In the genomic region with DNA sequence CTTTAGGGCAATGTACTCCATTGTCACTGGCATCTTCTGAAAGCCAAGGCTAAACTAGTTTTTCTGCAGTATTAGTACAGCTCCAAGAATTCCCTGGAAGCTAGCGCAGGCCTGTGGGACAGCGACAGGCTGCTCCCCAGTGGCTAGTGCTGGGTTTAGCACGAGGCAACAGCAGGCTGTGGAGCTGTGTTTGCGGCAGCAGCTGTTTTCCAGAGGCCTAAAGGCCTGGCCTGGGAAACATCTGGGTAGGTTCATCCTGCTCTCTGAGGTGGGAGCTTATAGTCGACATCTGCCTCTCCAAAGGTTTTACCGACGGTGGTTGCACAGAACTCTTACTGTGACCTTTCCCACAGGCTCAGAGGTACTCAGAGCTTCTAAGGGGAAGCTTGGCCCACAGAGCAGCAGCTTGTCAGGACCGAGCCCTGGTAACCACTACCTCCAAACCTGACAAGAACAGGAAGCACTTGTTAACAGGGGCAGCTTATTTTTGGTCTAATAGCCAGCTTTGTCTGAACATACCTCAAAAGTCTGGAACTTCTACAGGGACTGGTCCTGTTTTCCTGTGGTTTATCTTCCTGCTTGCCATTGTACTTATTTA, we compare ENCODE assay signal across 1 cellular context.
A peak's percentile ranks its signal among the peaks of the same experiment; 100 is the strongest.
TF ChIP-seq lines count a peak whose summit lies in the region.

No MANE protein-coding gene starts in this region.

TF ChIP-seq in K562, 482 proteins besides CTCF, POLR2A, EP300 and RAD21 (continued from another document):
- TF ChIP-seq SNRNP70 (optimal IDR thresholded peaks at IDR 0.05; ENCODE audit: low read depth, low read length) (no peak), SUPT5H (IDR thresholded peaks at IDR 0.05) (peak; percentile 33), COPS2 (conservative IDR thresholded peaks at IDR 0.05) (no peak), ELF2 (CRISPR knock-in tag; IDR thresholded peaks at IDR 0.05) (no peak), BACH1 (tag; IDR thresholded peaks at IDR 0.05) (no peak), POLR2B (IDR thresholded peaks at IDR 0.05; ENCODE audit: low read depth, partially characterized antibody) (peak; percentile 23), POLR2AphosphoS2 (IDR thresholded peaks at IDR 0.05; ENCODE audit: low read length) (peak; percentile 75), STAG1 (CRISPR knock-in tag; IDR thresholded peaks at IDR 0.05; ENCODE audit: borderline replicate concordance) (peak; percentile 55; the same call in 1 of the 2 replicates), TFAM (CRISPR knock-in tag; conservative IDR thresholded peaks at IDR 0.05) (no peak)
- TF ChIP-seq, protein P1, sequence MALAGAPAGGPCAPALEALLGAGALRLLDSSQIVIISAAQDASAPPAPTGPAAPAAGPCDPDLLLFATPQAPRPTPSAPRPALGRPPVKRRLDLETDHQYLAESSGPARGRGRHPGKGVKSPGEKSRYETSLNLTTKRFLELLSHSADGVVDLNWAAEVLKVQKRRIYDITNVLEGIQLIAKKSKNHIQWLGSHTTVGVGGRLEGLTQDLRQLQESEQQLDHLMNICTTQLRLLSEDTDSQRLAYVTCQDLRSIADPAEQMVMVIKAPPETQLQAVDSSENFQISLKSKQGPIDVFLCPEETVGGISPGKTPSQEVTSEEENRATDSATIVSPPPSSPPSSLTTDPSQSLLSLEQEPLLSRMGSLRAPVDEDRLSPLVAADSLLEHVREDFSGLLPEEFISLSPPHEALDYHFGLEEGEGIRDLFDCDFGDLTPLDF (CRISPR knock-in tag; IDR thresholded peaks at IDR 0.05) = 0 out of 2 replicates have a peak, but pooled peaks have one; percentile 22
- TF ChIP-seq, protein P2, sequence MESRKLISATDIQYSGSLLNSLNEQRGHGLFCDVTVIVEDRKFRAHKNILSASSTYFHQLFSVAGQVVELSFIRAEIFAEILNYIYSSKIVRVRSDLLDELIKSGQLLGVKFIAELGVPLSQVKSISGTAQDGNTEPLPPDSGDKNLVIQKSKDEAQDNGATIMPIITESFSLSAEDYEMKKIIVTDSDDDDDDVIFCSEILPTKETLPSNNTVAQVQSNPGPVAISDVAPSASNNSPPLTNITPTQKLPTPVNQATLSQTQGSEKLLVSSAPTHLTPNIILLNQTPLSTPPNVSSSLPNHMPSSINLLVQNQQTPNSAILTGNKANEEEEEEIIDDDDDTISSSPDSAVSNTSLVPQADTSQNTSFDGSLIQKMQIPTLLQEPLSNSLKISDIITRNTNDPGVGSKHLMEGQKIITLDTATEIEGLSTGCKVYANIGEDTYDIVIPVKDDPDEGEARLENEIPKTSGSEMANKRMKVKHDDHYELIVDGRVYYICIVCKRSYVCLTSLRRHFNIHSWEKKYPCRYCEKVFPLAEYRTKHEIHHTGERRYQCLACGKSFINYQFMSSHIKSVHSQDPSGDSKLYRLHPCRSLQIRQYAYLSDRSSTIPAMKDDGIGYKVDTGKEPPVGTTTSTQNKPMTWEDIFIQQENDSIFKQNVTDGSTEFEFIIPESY (CRISPR knock-in tag; IDR thresholded peaks at IDR 0.05) = peak; percentile 28; the same call in 1 of the 2 replicates
- TF ChIP-seq, protein P3, sequence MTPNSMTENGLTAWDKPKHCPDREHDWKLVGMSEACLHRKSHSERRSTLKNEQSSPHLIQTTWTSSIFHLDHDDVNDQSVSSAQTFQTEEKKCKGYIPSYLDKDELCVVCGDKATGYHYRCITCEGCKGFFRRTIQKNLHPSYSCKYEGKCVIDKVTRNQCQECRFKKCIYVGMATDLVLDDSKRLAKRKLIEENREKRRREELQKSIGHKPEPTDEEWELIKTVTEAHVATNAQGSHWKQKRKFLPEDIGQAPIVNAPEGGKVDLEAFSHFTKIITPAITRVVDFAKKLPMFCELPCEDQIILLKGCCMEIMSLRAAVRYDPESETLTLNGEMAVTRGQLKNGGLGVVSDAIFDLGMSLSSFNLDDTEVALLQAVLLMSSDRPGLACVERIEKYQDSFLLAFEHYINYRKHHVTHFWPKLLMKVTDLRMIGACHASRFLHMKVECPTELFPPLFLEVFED (CRISPR knock-in tag; conservative IDR thresholded peaks at IDR 0.05) = 0 out of 2 replicates have a peak, but pooled peaks have one; percentile 37
- TF ChIP-seq, protein P4, sequence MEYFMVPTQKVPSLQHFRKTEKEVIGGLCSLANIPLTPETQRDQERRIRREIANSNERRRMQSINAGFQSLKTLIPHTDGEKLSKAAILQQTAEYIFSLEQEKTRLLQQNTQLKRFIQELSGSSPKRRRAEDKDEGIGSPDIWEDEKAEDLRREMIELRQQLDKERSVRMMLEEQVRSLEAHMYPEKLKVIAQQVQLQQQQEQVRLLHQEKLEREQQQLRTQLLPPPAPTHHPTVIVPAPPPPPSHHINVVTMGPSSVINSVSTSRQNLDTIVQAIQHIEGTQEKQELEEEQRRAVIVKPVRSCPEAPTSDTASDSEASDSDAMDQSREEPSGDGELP (CRISPR knock-in tag; IDR thresholded peaks at IDR 0.05; ENCODE audit: borderline replicate concordance) = peak; percentile 58; the same call in 1 of the 2 replicates
